In the genomic region with DNA sequence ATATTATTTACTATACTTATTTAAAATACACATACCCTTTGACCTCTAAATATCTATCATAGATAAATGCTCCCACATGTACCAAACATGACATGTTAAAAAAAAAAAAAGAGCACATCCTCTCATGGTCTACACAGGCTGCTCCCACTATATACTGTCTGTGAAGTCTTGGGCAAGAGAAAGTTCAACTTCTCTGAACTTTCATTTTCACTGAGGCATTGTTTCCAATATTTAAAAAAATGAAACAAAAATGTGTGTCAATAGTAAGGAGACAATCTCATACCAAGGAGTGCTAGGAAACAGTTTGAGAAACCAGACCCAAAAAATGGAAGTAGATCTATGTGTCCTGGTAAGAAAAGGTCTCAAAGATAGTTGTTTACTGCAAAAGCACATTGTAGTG, we compare ENCODE assay signal across 11 cellular contexts. TPM values are rescaled to one million over a fixed set of nuclear protein-coding genes. Genes with fewer than 3 reads are reported as not detected.
DNase-seq lines count a peak whose midpoint lies in the region; ATAC-seq and TF ChIP-seq lines count a peak whose summit lies in the region.
"Had no signal": no experiment of that assay in that cellular context is flagged by ENCODE, and none has a peak within 500 bp of the region (broad histone marks: within the 10 kb centered on the region; RNA-seq: fewer than 3 reads in every experiment).

No MANE protein-coding gene starts in this region.

- no peaks in the 10 kb centered on the region for H3K27me3 ChIP-seq in upper lobe of right lung

- H3K4me3 Mint-ChIP-seq in activated naive CD4-positive, alpha-beta T cell treated with anti-CD3 and anti-CD28 coated beads, Interleukin-2, amount 50 U/mL, for 24 hours = peak overlapping the region; percentile 66
- peak overlapping the region; percentile 46 for H3K4me3 Mint-ChIP-seq in activated naive CD8-positive, alpha-beta T cell
- H3K4me3 Mint-ChIP-seq in endothelial cell (ENCODE audit: unreplicated experiment) = no peak overlapping the region

- no peak overlapping the region for H3K27ac ChIP-seq in upper lobe of right lung

- H3K4me3 ChIP-seq in upper lobe of right lung = no peak overlapping the region

- no peaks in the 10 kb centered on the region for H3K9me3 ChIP-seq in upper lobe of right lung

- TF ChIP-seq CTCF in upper lobe of right lung (IDR thresholded peaks at IDR 0.05) (no peak), endothelial cell (IDR thresholded peaks at IDR 0.05; ENCODE audit: unreplicated experiment) (no peak)

- H3K4me1 Mint-ChIP-seq in activated naive CD4-positive, alpha-beta T cell treated with anti-CD3 and anti-CD28 coated beads, Interleukin-2, amount 50 U/mL, for 24 hours = peaks cover 68% of the 10 kb centered on the region
- H3K4me1 Mint-ChIP-seq in activated naive CD8-positive, alpha-beta T cell (ENCODE audit: low read depth) = peaks cover 60% of the 10 kb centered on the region
- no peaks in the 10 kb centered on the region for H3K4me1 Mint-ChIP-seq in endothelial cell (ENCODE audit: unreplicated experiment)

- peak overlapping the region; percentile 11 for H3K27ac Mint-ChIP-seq in activated naive CD4-positive, alpha-beta T cell treated with anti-CD3 and anti-CD28 coated beads, Interleukin-2, amount 50 U/mL, for 24 hours
- H3K27ac Mint-ChIP-seq in activated naive CD8-positive, alpha-beta T cell = peak overlapping the region; percentile 64
- H3K27ac Mint-ChIP-seq in endothelial cell (ENCODE audit: unreplicated experiment) = no peak overlapping the region

- ATAC-seq in HG02943 (IDR thresholded peaks at IDR 0.05; ENCODE audit: low read depth, unreplicated experiment) (peak; percentile 46), upper lobe of right lung (peak; percentile 37), HG03045 (IDR thresholded peaks at IDR 0.05; ENCODE audit: unreplicated experiment) (no peak)
- ATAC-seq: HCT116 had no signal

- H3K27me3 Mint-ChIP-seq in activated naive CD4-positive, alpha-beta T cell treated with anti-CD3 and anti-CD28 coated beads, Interleukin-2, amount 50 U/mL, for 24 hours = no peaks in the 10 kb centered on the region
- no peaks in the 10 kb centered on the region for H3K27me3 Mint-ChIP-seq in activated naive CD8-positive, alpha-beta T cell
- H3K27me3 Mint-ChIP-seq in endothelial cell (ENCODE audit: unreplicated experiment) = no peaks in the 10 kb centered on the region

- intact Hi-C loops in upper lobe of right lung (cut with DNase I) = no loop called here

- DNase-seq in activated naive CD4-positive, alpha-beta T cell treated with anti-CD3 and anti-CD28 coated beads, Interleukin-2, amount 50 U/mL, for 16 hours = no peak
- DNase-seq in upper lobe of right lung = no peak
- no peak for DNase-seq in endothelial cell (ENCODE audit: low spot score)
- DNase-seq in A172 (ENCODE audit: low spot score) = no peak
- DNase-seq: activated effector memory CD4-positive, alpha-beta T cell treated with anti-CD3 and anti-CD28 coated beads, Interleukin-2, amount 50 U/mL, for 16 hours; C1 segment of cervical spinal cord had no signal

- peaks cover 2% of the 10 kb centered on the region for H3K36me3 Mint-ChIP-seq in activated naive CD4-positive, alpha-beta T cell treated with anti-CD3 and anti-CD28 coated beads, Interleukin-2, amount 50 U/mL, for 24 hours
- H3K36me3 Mint-ChIP-seq in activated naive CD8-positive, alpha-beta T cell = peaks cover 16% of the 10 kb centered on the region
- no peaks in the 10 kb centered on the region for H3K36me3 Mint-ChIP-seq in endothelial cell (ENCODE audit: low read depth, unreplicated experiment)

- H3K9me3 Mint-ChIP-seq in activated naive CD4-positive, alpha-beta T cell treated with anti-CD3 and anti-CD28 coated beads, Interleukin-2, amount 50 U/mL, for 24 hours = no peaks in the 10 kb centered on the region
- no peaks in the 10 kb centered on the region for H3K9me3 Mint-ChIP-seq in activated naive CD8-positive, alpha-beta T cell (ENCODE audit: low read depth)
- H3K9me3 Mint-ChIP-seq in endothelial cell (ENCODE audit: unreplicated experiment) = no peaks in the 10 kb centered on the region

- no peaks in the 10 kb centered on the region for H3K36me3 ChIP-seq in upper lobe of right lung

- no peaks in the 10 kb centered on the region for H3K4me1 ChIP-seq in upper lobe of right lung

RNA-seq across cellular contexts. Expression of a gene that starts 29.3 kb away (rescaled TPM):
- 15.0 TPM for total RNA-seq in upper lobe of right lung
- 29.1 TPM for total RNA-seq in endothelial cell (ENCODE audit: unreplicated experiment)
- total RNA-seq in A172 (2014; rRNA removed; shearing (Covaris generic)) = 53.8 and 80.6 TPM in 2 replicates
